8 cellular contexts compared by ENCODE assay signal in genomic region chr3:67384790-67385397, GRCh38.
DNase-seq lines count a peak whose midpoint lies in the region; ATAC-seq and TF ChIP-seq lines count a peak whose summit lies in the region.

No MANE protein-coding gene starts in this region.

- no peak overlapping the region for H3K4me2 ChIP-seq in HCT116 (ENCODE audit: low read length)
- no peak overlapping the region for H3K4me2 ChIP-seq in OCI-LY7 (ENCODE audit: low read length)

- H3K9me3 ChIP-seq in HCT116 (ENCODE audit: control insufficient read depth in 1 of 2, insufficient read depth in 1 of 2, low read depth in 1 of 2, low read length in 2 of 2): no peaks in the 10 kb centered on the region
- H3K9me3 ChIP-seq in OCI-LY7 (ENCODE audit: low read length): no peaks in the 10 kb centered on the region

- no peaks in the 10 kb centered on the region for H3K9me2 ChIP-seq in HCT116 (ENCODE audit: insufficient read depth)
- H3K9me2 ChIP-seq in OCI-LY7 (ENCODE audit: insufficient read depth, low read length): no peaks in the 10 kb centered on the region

- H3K27ac Mint-ChIP-seq in CD14-positive monocyte: no peak overlapping the region
- no peak overlapping the region for H3K27ac Mint-ChIP-seq in activated naive CD4-positive, alpha-beta T cell treated with anti-CD3 and anti-CD28 coated beads, Interleukin-2, amount 50 U/mL, for 72 hours

- no peak for TF ChIP-seq POLR2A in HCT116 (IDR thresholded peaks at IDR 0.05; ENCODE audit: borderline replicate concordance, extremely low read depth, insufficient read depth, insufficient read length)

- DNase-seq in CD14-positive monocyte (ENCODE audit: low spot score) (no peak), HCT116 (ENCODE audit: low read depth, low spot score) (peak; percentile 42), OCI-LY7 (ENCODE audit: low spot score) (peak; percentile 63), iPS-NIHi7 (ENCODE audit: extremely low spot score) (peak; percentile 78), midbrain (lab: John Stamatoyannopoulos, UW) (no peak), coronary artery (ENCODE audit: low spot score) (no peak)
- peak; percentile 41 to 61 for DNase-seq in activated naive CD4-positive, alpha-beta T cell treated with anti-CD3 and anti-CD28 coated beads, Interleukin-2, amount 50 U/mL, for 72 hours (ENCODE audit: low spot score in 2 of 2)
- peak in 2 of 3 experiments; percentile 16 to 19 for DNase-seq in stimulated activated CD4-positive, alpha-beta T cell treated with anti-CD3 and anti-CD28 coated beads, TNF-alpha, amount 100 ng/mL, for 4 hours (ENCODE audit: low read depth in 3 of 3)

- H2AFZ ChIP-seq in HCT116 (ENCODE audit: low read depth, low read length, poor library complexity, severe bottlenecking) (no peak overlapping the region), OCI-LY7 (ENCODE audit: low read length) (no peak overlapping the region)

- peaks cover 4% of the 10 kb centered on the region for H3K4me1 Mint-ChIP-seq in CD14-positive monocyte

- peak; percentile 88 for ATAC-seq in HCT116
- ATAC-seq in activated naive CD4-positive, alpha-beta T cell treated with anti-CD3 and anti-CD28 coated beads, Interleukin-2, amount 50 U/mL, for 72 hours: peak; percentile 47 to 60

- H3K27ac ChIP-seq in HCT116 (ENCODE audit: low read depth, low read length) (no peak overlapping the region), OCI-LY7 (ENCODE audit: low read depth, low read length, poor library complexity, severe bottlenecking) (no peak overlapping the region), coronary artery (no peak overlapping the region)

- RAD21 ChIA-PET in HCT116 (lab: Charles Lee; ENCODE audit: low non-redundant PET in 1 of 2, low total read pairs in 2 of 2, uncharacterized antibody in 2 of 2, unreplicated experiment in 2 of 2): interaction anchor here in 1 of 2 experiments (0.6 kb wide), 1 partner anchor 387 kb away, joined by 3 read pairs; the partner anchor contains the start of gene KBTBD8

- H3K79me2 ChIP-seq in HCT116 (ENCODE audit: insufficient read depth, low read length) (no peaks in the 10 kb centered on the region), OCI-LY7 (ENCODE audit: insufficient read depth, low read depth, low read length) (no peaks in the 10 kb centered on the region)

- POLR2A ChIA-PET in HCT116 (lab: Charles Lee): no interaction called here
- POLR2A ChIA-PET in OCI-LY7 (lab: Charles Lee): interaction anchor here (0.7 to 1.4 kb wide), 4 partner anchors 8 to 431 kb away, joined by 3 read pairs; no protein-coding TSS in a partner anchor

- peak; percentile 47 for TF ChIP-seq CTCF in CD14-positive monocyte (IDR thresholded peaks at IDR 0.05)
- peak; percentile 33 to 81 (median 78); a peak in 5 of 6 replicates for TF ChIP-seq CTCF in HCT116 (IDR thresholded peaks at IDR 0.05 in 2 of 3, conservative IDR thresholded peaks at IDR 0.05 in 1 of 3; ENCODE audit: borderline replicate concordance in 1 of 3, insufficient read depth in 1 of 3, low read depth in 2 of 3, low read length in 2 of 3)
- peak; percentile 85 for TF ChIP-seq CTCF in OCI-LY7 (conservative IDR thresholded peaks at IDR 0.05; ENCODE audit: low read length)
- no peak for TF ChIP-seq CTCF in coronary artery (IDR thresholded peaks at IDR 0.05)

- intact Hi-C loops in CD14-positive monocyte (cut with micrococcal nuclease) (loop anchor here in 1 of 2 donors (10.0 kb wide), 2 partner anchors 410 to 1490 kb away; no protein-coding TSS in a partner anchor), HCT116 (cut with micrococcal nuclease) (loop anchor here (1.0 to 10.0 kb wide), 4 partner anchors 405 to 1590 kb away; no protein-coding TSS in a partner anchor), OCI-LY7 (cut with micrococcal nuclease; ENCODE audit: unreplicated experiment) (loop anchor here (1.0 to 10.0 kb wide), 4 partner anchors 220 to 450 kb away; no protein-coding TSS in a partner anchor)

- peaks cover 0 to 6% (median 0%) of the 10 kb centered on the region in 7 donors for H3K9me3 Mint-ChIP-seq in CD14-positive monocyte
- H3K9me3 Mint-ChIP-seq in activated naive CD4-positive, alpha-beta T cell treated with anti-CD3 and anti-CD28 coated beads, Interleukin-2, amount 50 U/mL, for 72 hours: peaks cover 9 to 28% of the 10 kb centered on the region in 2 donors

- H3K36me3 ChIP-seq in HCT116 (ENCODE audit: control insufficient read depth in 1 of 2, insufficient read depth in 2 of 2, low read length in 2 of 2): no peaks in the 10 kb centered on the region
- H3K36me3 ChIP-seq in OCI-LY7 (ENCODE audit: insufficient read depth, low read length): peaks cover 6% of the 10 kb centered on the region; the same call in 1 of the 2 replicates

- H3K4me1 ChIP-seq in HCT116 (ENCODE audit: control insufficient read depth in 1 of 2, insufficient read depth in 2 of 2, low read length in 2 of 2) (no peaks in the 10 kb centered on the region), OCI-LY7 (ENCODE audit: insufficient read depth, low read length, poor library complexity, severe bottlenecking) (peaks cover 8% of the 10 kb centered on the region)

- H3K27me3 Mint-ChIP-seq in CD14-positive monocyte (ENCODE audit: low read depth in 3 of 3): peaks cover 0 to 5% (median 2%) of the 10 kb centered on the region in 3 donors

- TF ChIP-seq RAD21 in HCT116 (IDR thresholded peaks at IDR 0.05; ENCODE audit: low read depth): peak; percentile 59

- no peaks in the 10 kb centered on the region for H3K27me3 ChIP-seq in HCT116 (ENCODE audit: insufficient read depth, low read length)

- H4K20me1 ChIP-seq in HCT116 (ENCODE audit: insufficient read depth) (peaks cover 4% of the 10 kb centered on the region; the same call in 1 of the 2 replicates), OCI-LY7 (ENCODE audit: insufficient read depth, low read length) (no peaks in the 10 kb centered on the region)

- H3K36me3 Mint-ChIP-seq in CD14-positive monocyte: peaks cover 0 to 24% of the 10 kb centered on the region in 2 donors
- H3K36me3 Mint-ChIP-seq in activated naive CD4-positive, alpha-beta T cell treated with anti-CD3 and anti-CD28 coated beads, Interleukin-2, amount 50 U/mL, for 72 hours: peaks cover 39 to 43% of the 10 kb centered on the region in 2 donors

- H3K4me3 ChIP-seq in HCT116 (replicated peaks in 1 of 2; ENCODE audit: low read depth in 1 of 2, low read length in 2 of 2): no peak overlapping the region
- H3K4me3 ChIP-seq in OCI-LY7 (ENCODE audit: low read depth, low read length, poor library complexity, severe bottlenecking): no peak overlapping the region
- H3K4me3 ChIP-seq in coronary artery: no peak overlapping the region

- no peak overlapping the region for H3K9ac ChIP-seq in HCT116 (ENCODE audit: low read length)

- H3K4me3 Mint-ChIP-seq in CD14-positive monocyte: no peak overlapping the region

- BruUV-seq in HCT116 (replicated peaks; lab: Mats Ljungman, UMichigan) (no TSS peak), OCI-LY7 (replicated peaks; lab: Mats Ljungman, UMichigan) (no TSS peak)

- CTCF ChIA-PET in HCT116 (lab: Charles Lee) (interaction anchor here (0.6 to 1.6 kb wide), 2 partner anchors 11 to 405 kb away, joined by 3 to 4 read pairs; no protein-coding TSS in a partner anchor), OCI-LY7 (lab: Charles Lee; ENCODE audit: unreplicated experiment) (interaction anchor here (0.9 kb wide), 1 partner anchor 406 kb away, joined by 3 read pairs; no protein-coding TSS in a partner anchor)

TF ChIP-seq in HCT116, 20 proteins besides CTCF, POLR2A, EP300 and RAD21 (continues in another document):
- TF ChIP-seq SIN3A (IDR thresholded peaks at IDR 0.05; ENCODE audit: low read depth) (no peak), SP1 (IDR thresholded peaks at IDR 0.05; ENCODE audit: low read depth) (no peak), REST (IDR thresholded peaks at IDR 0.05; ENCODE audit: low read depth) (no peak), EZH2phosphoT487 (IDR thresholded peaks at IDR 0.05; ENCODE audit: borderline replicate concordance) (no peak), ZNF274 (IDR thresholded peaks at IDR 0.05; ENCODE audit: low read depth, low read length) (no peak)
- TF ChIP-seq, protein P1, sequence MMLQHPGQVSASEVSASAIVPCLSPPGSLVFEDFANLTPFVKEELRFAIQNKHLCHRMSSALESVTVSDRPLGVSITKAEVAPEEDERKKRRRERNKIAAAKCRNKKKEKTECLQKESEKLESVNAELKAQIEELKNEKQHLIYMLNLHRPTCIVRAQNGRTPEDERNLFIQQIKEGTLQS (IDR thresholded peaks at IDR 0.05): no peak
- TF ChIP-seq, protein P2, sequence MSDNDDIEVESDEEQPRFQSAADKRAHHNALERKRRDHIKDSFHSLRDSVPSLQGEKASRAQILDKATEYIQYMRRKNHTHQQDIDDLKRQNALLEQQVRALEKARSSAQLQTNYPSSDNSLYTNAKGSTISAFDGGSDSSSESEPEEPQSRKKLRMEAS (IDR thresholded peaks at IDR 0.05): no peak

Comparison
In these comparisons a context has a peak if more than half of its experiments do, and no peak if none do; other contexts are left out.
1. DNase-seq: peak in HCT116 (single experiment), OCI-LY7 (single experiment), activated naive CD4-positive, alpha-beta T cell treated with anti-CD3 and anti-CD28 coated beads, Interleukin-2, amount 50 U/mL, for 72 hours (2 of 2), iPS-NIHi7 (single experiment) and stimulated activated CD4-positive, alpha-beta T cell treated with anti-CD3 and anti-CD28 coated beads, TNF-alpha, amount 100 ng/mL, for 4 hours (2 of 3); none in CD14-positive monocyte (single experiment), midbrain (single experiment) and coronary artery (single experiment).